21 cellular contexts compared by ENCODE assay signal in genomic region chr5:78538240-78538850, GRCh38.
DNase-seq lines count a peak whose midpoint lies in the region; ATAC-seq, FAIRE-seq and TF ChIP-seq lines count a peak whose summit lies in the region.
"Had no signal": no experiment of that assay in that cellular context is flagged by ENCODE, and none has a peak within 500 bp of the region (broad histone marks: within the 10 kb centered on the region; RNA-seq: fewer than 3 reads in every experiment).

No MANE protein-coding gene starts in this region.

- H3K27me3 ChIP-seq in KMS-11 (ENCODE audit: insufficient read depth, low read depth) (no peaks in the 10 kb centered on the region), astrocyte (ENCODE audit: insufficient read depth, low read length) (no peaks in the 10 kb centered on the region)
- H3K27me3 ChIP-seq: suprapubic skin had no signal

- peaks cover 25% of the 10 kb centered on the region for H3K4me1 Mint-ChIP-seq in astrocyte (ENCODE audit: low read depth, unreplicated experiment)

- no peaks in the 10 kb centered on the region for H3K9me3 Mint-ChIP-seq in astrocyte (ENCODE audit: unreplicated experiment)
- H3K9me3 Mint-ChIP-seq: activated T-cell treated with anti-CD3 and anti-CD28 coated beads, Interleukin-2, amount 50 U/mL, for 4 hours; neural crest cell had no signal

- no peaks in the 10 kb centered on the region for H3K27me3 Mint-ChIP-seq in astrocyte (ENCODE audit: low read depth, unreplicated experiment)

- H3K4me1 ChIP-seq in KMS-11 (ENCODE audit: low read depth, poor library complexity, severe bottlenecking) = peaks cover 16% of the 10 kb centered on the region
- peaks cover 32% of the 10 kb centered on the region for H3K4me1 ChIP-seq in astrocyte (ENCODE audit: insufficient read depth, low read length)

- H4K20me1 ChIP-seq in KMS-11 (ENCODE audit: insufficient read depth) (no peaks in the 10 kb centered on the region), astrocyte (ENCODE audit: insufficient read depth, low read length) (no peaks in the 10 kb centered on the region)

- H3K4me2 ChIP-seq in KMS-11 = peak overlapping the region; percentile 3; the same call in 1 of the 2 replicates
- no peak overlapping the region for H3K4me2 ChIP-seq in astrocyte (ENCODE audit: low read length)

- no peak for ATAC-seq in HG02938 (IDR thresholded peaks at IDR 0.05; ENCODE audit: unreplicated experiment)
- ATAC-seq: activated T-cell treated with anti-CD3 and anti-CD28 coated beads, Interleukin-2, amount 50 U/mL, for 4 hours had no signal

- H3K27ac Mint-ChIP-seq in astrocyte (ENCODE audit: unreplicated experiment) = peak overlapping the region; percentile 2

- no peaks in the 10 kb centered on the region for H3K36me3 ChIP-seq in KMS-11 (ENCODE audit: insufficient read depth)
- H3K36me3 ChIP-seq in astrocyte (ENCODE audit: insufficient read depth, low read length) = no peaks in the 10 kb centered on the region
- H3K36me3 ChIP-seq: lower lobe of right lung, suprapubic skin had no signal

- no peak overlapping the region for H3K4me3 Mint-ChIP-seq in astrocyte (ENCODE audit: unreplicated experiment)
- H3K4me3 Mint-ChIP-seq: activated T-cell treated with anti-CD3 and anti-CD28 coated beads, Interleukin-2, amount 50 U/mL, for 4 hours; neural crest cell had no signal

- no peaks in the 10 kb centered on the region for H3K79me2 ChIP-seq in KMS-11 (ENCODE audit: insufficient read depth, low read depth)
- peaks cover 51% of the 10 kb centered on the region for H3K79me2 ChIP-seq in astrocyte (ENCODE audit: insufficient read depth, low read length)

- H3K4me3 ChIP-seq in KMS-11 (IDR thresholded peaks at IDR 0.05; ENCODE audit: insufficient read depth, low read depth, low read length) (no peak overlapping the region), astrocyte (ENCODE audit: insufficient read depth, low read depth, low read length) (no peak overlapping the region)
- H3K4me3 ChIP-seq: lower lobe of right lung, suprapubic skin had no signal

- DNase-seq in astrocyte (ENCODE audit: low read depth) (no peak), epithelial cell of prostate (ENCODE audit: low read depth, low spot score) (no peak), substantia nigra (lab: John Stamatoyannopoulos, UW) (no peak), NCI-H146 treated with DMSO at 0.1 percent for 48 hours (lab: John Stamatoyannopoulos, UW; ENCODE audit: unreplicated experiment) (no peak)
- DNase-seq in stimulated activated naive CD4-positive, alpha-beta T cell treated with Interleukin-2 at 50 U/mL for 16 hours (lab: John Stamatoyannopoulos, UW) = no peak
- DNase-seq: activated CD4-positive, alpha-beta T cell treated with anti-CD3 and anti-CD28 coated beads for 48 hours; activated CD8-positive, alpha-beta memory T cell treated with anti-CD3 and anti-CD28 coated beads for 24 hours; activated gamma-delta T cell treated with Interleukin-2 at 50 U/mL for 16 hours; activated T-cell treated with anti-CD3 and anti-CD28 coated beads, Interleukin-2, amount 50 U/mL, for 4 hours; effector memory CD4-positive, alpha-beta T cell; lower lobe of right lung; right cardiac atrium; Right ventricle myocardium superior; stimulated activated CD4-positive, alpha-beta T cell treated with anti-CD3 and anti-CD28 coated beads, Interleukin-2, amount 100 ng/mL, for 48 hours had no signal

- no peak overlapping the region for H3K27ac ChIP-seq in KMS-11
- H3K27ac ChIP-seq in astrocyte (ENCODE audit: low read depth, low read length) = no peak overlapping the region
- H3K27ac ChIP-seq in epithelial cell of prostate = peak overlapping the region; percentile 37
- H3K27ac ChIP-seq in substantia nigra (ENCODE audit: low read depth, low read length, poor library complexity, severe bottlenecking) = peak overlapping the region; percentile 19
- H3K27ac ChIP-seq: C4-2B, lower lobe of right lung, suprapubic skin, VCaP had no signal

- FAIRE-seq in astrocyte (lab: Jason Lieb, UNC) = no peak
- FAIRE-seq: HTR-8/SVneo had no signal

- no peak overlapping the region for H3K9ac ChIP-seq in KMS-11
- H3K9ac ChIP-seq in astrocyte (ENCODE audit: low read length) = no peak overlapping the region

- H3K9me3 ChIP-seq in astrocyte (ENCODE audit: insufficient read depth, low read depth, low read length) = no peaks in the 10 kb centered on the region
- H3K9me3 ChIP-seq: lower lobe of right lung, suprapubic skin had no signal

- peaks cover 2% of the 10 kb centered on the region for H3K36me3 Mint-ChIP-seq in astrocyte (ENCODE audit: low read depth, unreplicated experiment)

- H2AFZ ChIP-seq in KMS-11 (ENCODE audit: low read depth) = no peak overlapping the region
- no peak overlapping the region for H2AFZ ChIP-seq in astrocyte (ENCODE audit: low read depth, low read length)

- TF ChIP-seq CTCF in KMS-11 (conservative IDR thresholded peaks at IDR 0.05; ENCODE audit: low read depth, low read length) (no peak), astrocyte (IDR thresholded peaks at IDR 0.05; ENCODE audit: insufficient read depth, low read depth, low read length) (no peak)

Comparison
In these comparisons a context has a peak if more than half of its experiments do, and no peak if none do; other contexts are left out.
1. H3K27ac ChIP-seq: peak in epithelial cell of prostate (single experiment) and substantia nigra (single experiment); none in KMS-11 (single experiment) and astrocyte (single experiment).